Comparison of ENCODE assay signal across 11 cellular contexts in genomic region chr20:22490287-22491187, GRCh38.
DNase-seq lines count a peak whose midpoint lies in the region; ATAC-seq and TF ChIP-seq lines count a peak whose summit lies in the region.
"Had no signal": no experiment of that assay in that cellular context is flagged by ENCODE, and none has a peak within 500 bp of the region (broad histone marks: within the 10 kb centered on the region; RNA-seq: fewer than 3 reads in every experiment).

No MANE protein-coding gene starts in this region.

- H3K27me3 ChIP-seq in cardiac muscle cell (peaks cover 5% of the 10 kb centered on the region), Panc1 (ENCODE audit: control insufficient read depth, insufficient read depth, low read length) (no peaks in the 10 kb centered on the region), osteoblast (ENCODE audit: insufficient read depth, low read length) (no peaks in the 10 kb centered on the region)

- POLR2A ChIA-PET in Panc1 (lab: Charles Lee): no interaction called here

- no peaks in the 10 kb centered on the region for H3K36me3 Mint-ChIP-seq in type B pancreatic cell

- CTCF ChIA-PET in Panc1 (lab: Charles Lee): interaction anchor here (1.0 to 1.6 kb wide), 3 partner anchors 17 to 96 kb away, joined by 4 to 6 read pairs (median 4); no protein-coding TSS in a partner anchor

- no peak overlapping the region for H2AFZ ChIP-seq in osteoblast (ENCODE audit: low read length)

- peak overlapping the region; percentile 73 for H3K4me3 Mint-ChIP-seq in type B pancreatic cell

- H3K4me3 ChIP-seq in cardiac muscle cell: no peak overlapping the region
- no peak overlapping the region for H3K4me3 ChIP-seq in Panc1 (ENCODE audit: low read depth in 2 of 2, low read length in 2 of 2)
- H3K4me3 ChIP-seq in osteoblast (ENCODE audit: insufficient read depth, low read length): no peak overlapping the region
- H3K4me3 ChIP-seq: dorsolateral prefrontal cortex, tibial nerve had no signal

- peaks cover 7% of the 10 kb centered on the region for H3K4me1 Mint-ChIP-seq in type B pancreatic cell (ENCODE audit: unreplicated experiment)

- intact Hi-C loops in left ventricle myocardium superior (cut with micrococcal nuclease): no loop called here
- intact Hi-C loops in Panc1 (cut with micrococcal nuclease; ENCODE audit: unreplicated experiment): loop anchor here (5.0 kb wide), 1 partner anchor 153 kb away; no protein-coding TSS in a partner anchor

- H3K4me1 ChIP-seq in cardiac muscle cell (ENCODE audit: low read depth) (no peaks in the 10 kb centered on the region), Panc1 (ENCODE audit: control insufficient read depth, insufficient read depth, low read length) (peaks cover 12% of the 10 kb centered on the region), osteoblast (ENCODE audit: insufficient read depth, low read length) (no peaks in the 10 kb centered on the region)
- H3K4me1 ChIP-seq: tibial nerve had no signal

- peak overlapping the region; percentile 91 for H3K27ac Mint-ChIP-seq in type B pancreatic cell

- no peak overlapping the region for H3K4me2 ChIP-seq in osteoblast (ENCODE audit: insufficient read depth, low read length)
- H3K4me2 ChIP-seq: SK-N-SH had no signal

- no peaks in the 10 kb centered on the region for H3K9me3 Mint-ChIP-seq in type B pancreatic cell

- no peaks in the 10 kb centered on the region for H4K20me1 ChIP-seq in osteoblast (ENCODE audit: insufficient read depth, low read length)

- H3K36me3 ChIP-seq in cardiac muscle cell (no peaks in the 10 kb centered on the region), Panc1 (ENCODE audit: control insufficient read depth, insufficient read depth, low read length) (no peaks in the 10 kb centered on the region), osteoblast (ENCODE audit: insufficient read depth, low read length) (no peaks in the 10 kb centered on the region)
- H3K36me3 ChIP-seq: tibial nerve had no signal

- no peak for TF ChIP-seq CTCF in cardiac muscle cell (IDR thresholded peaks at IDR 0.05; ENCODE audit: low read depth, low read length)
- TF ChIP-seq CTCF in Panc1 (IDR thresholded peaks at IDR 0.05): peak; percentile 51
- peak; percentile 33 for TF ChIP-seq CTCF in type B pancreatic cell (conservative IDR thresholded peaks at IDR 0.05)
- TF ChIP-seq CTCF in osteoblast (IDR thresholded peaks at IDR 0.05; ENCODE audit: extremely low read depth, low read depth, low read length): no peak

- H3K79me2 ChIP-seq in osteoblast (ENCODE audit: insufficient read depth, low read length): no peaks in the 10 kb centered on the region

- H3K27ac ChIP-seq in cardiac muscle cell (no peak overlapping the region), Panc1 (ENCODE audit: low read length) (peak overlapping the region; percentile 70), osteoblast (ENCODE audit: low read depth, low read length) (no peak overlapping the region)
- H3K27ac ChIP-seq: dorsolateral prefrontal cortex, tibial nerve had no signal

- peaks cover 47% of the 10 kb centered on the region for H3K27me3 Mint-ChIP-seq in type B pancreatic cell

- no TSS peak for BruUV-seq in Panc1 (replicated peaks; lab: Mats Ljungman, UMichigan)

- DNase-seq in cardiac muscle cell (ENCODE audit: low read depth in 1 of 2, low spot score in 1 of 2): peak; percentile 1 to 23
- DNase-seq in left ventricle myocardium superior: no peak
- no peak for DNase-seq in Panc1 (ENCODE audit: low read depth, low spot score)
- peak; percentile 34 for DNase-seq in iPS-NIHi11 (ENCODE audit: low spot score)
- DNase-seq in type B pancreatic cell (ENCODE audit: extremely low spot score, unreplicated experiment): no peak
- no peak for DNase-seq in D341Med (ENCODE audit: low spot score)
- no peak for DNase-seq in HUDEP-2 (lab: John Stamatoyannopoulos, UW; ENCODE audit: unreplicated experiment in 76 of 76)
- no peak for DNase-seq in osteoblast (ENCODE audit: insufficient read length, low spot score, missing footprints)
- DNase-seq: dorsolateral prefrontal cortex, SK-N-SH had no signal

- in situ Hi-C loops in Panc1 (cut with HindIII; ENCODE audit: low pct_unique_long_range_greater_than_20kb, low sequenced_read_pairs): no loop called here

- H3K9me3 ChIP-seq in cardiac muscle cell (ENCODE audit: low read depth) (no peaks in the 10 kb centered on the region), Panc1 (ENCODE audit: control insufficient read depth, insufficient read depth, low read depth, low read length) (no peaks in the 10 kb centered on the region), osteoblast (ENCODE audit: low read depth, low read length) (no peaks in the 10 kb centered on the region)
- H3K9me3 ChIP-seq: SK-N-SH, tibial nerve had no signal

- no peak for ATAC-seq in left ventricle myocardium superior
- peak; percentile 89 for ATAC-seq in Panc1

Comparison
In these comparisons a context has a peak if more than half of its experiments do, and no peak if none do; other contexts are left out.
1. DNase-seq: peak in cardiac muscle cell (2 of 2) and iPS-NIHi11 (single experiment); none in left ventricle myocardium superior (single experiment), Panc1 (single experiment), type B pancreatic cell (single experiment), D341Med (single experiment), HUDEP-2 (0 of 76) and osteoblast (single experiment).
2. CTCF ChIP-seq: peak in Panc1 (single experiment) and type B pancreatic cell (single experiment); none in cardiac muscle cell (single experiment) and osteoblast (single experiment).